33 cellular contexts compared by ENCODE assay signal in genomic region chr11:46181387-46181786, GRCh38.
"Had no signal": no experiment of that assay in that cellular context is flagged by ENCODE, and none has a peak within 500 bp of the region (broad histone marks: within the 10 kb centered on the region; RNA-seq: fewer than 3 reads in every experiment).

No MANE protein-coding gene starts in this region.

- H3K4me3 ChIP-seq: adrenal gland, body of pancreas, breast epithelium had no signal

- H3K9me3 Mint-ChIP-seq: activated CD4-positive, alpha-beta memory T cell treated with anti-CD3 and anti-CD28 coated beads for 36 hours; activated CD4-positive, alpha-beta T cell treated with anti-CD3 and anti-CD28 coated beads, Interleukin-2, amount 10 ng/mL, durations not matched to agents 24 days and 14 days; activated CD8-positive, alpha-beta T cell treated with anti-CD3 and anti-CD28 coated beads for 36 hours; activated naive CD4-positive, alpha-beta T cell treated with anti-CD3 and anti-CD28 coated beads for 36 hours; activated naive CD8-positive, alpha-beta T cell treated with anti-CD3 and anti-CD28 coated beads for 36 hours; activated T-cell treated with anti-CD3 and anti-CD28 coated beads, Interleukin-2, amount 50 U/mL, for 4 hours; activated T-cell treated with anti-CD3 and anti-CD28 coated beads, Interleukin-2, amount 50 U/mL, for 72 hours; activated T-helper 1 cell treated with anti-CD3 and anti-CD28 coated beads, Interleukin-12 subunit alpha, Interleukin-12 subunit beta, Interleukin-2, Interleukin-4 antibody, amounts not matched to agents 30 ng/mL and 10 ng/mL and 1 ng/mL, durations not matched to agents 14 hours and 24 hours and 36 hours had no signal

- ATAC-seq: activated CD8-positive, alpha-beta T cell treated with anti-CD3 and anti-CD28 coated beads for 36 hours; activated naive CD4-positive, alpha-beta T cell treated with anti-CD3 and anti-CD28 coated beads, Interleukin-2, amount 50 U/mL, for 72 hours; activated T-cell treated with anti-CD3 and anti-CD28 coated beads, Interleukin-2, amount 50 U/mL, for 4 hours; activated T-cell treated with anti-CD3 and anti-CD28 coated beads, Interleukin-2, amount 50 U/mL, for 72 hours; activated T-helper 17 cell treated with anti-CD3 and anti-CD28 coated beads, Interleukin-2, amount 50 U/mL, for 72 hours; body of pancreas; T-helper 17 cell had no signal

- FAIRE-seq: astrocyte, TTC549 had no signal

- H3K36me3 ChIP-seq: adrenal gland, brain microvascular endothelial cell, breast epithelium had no signal

- H3K4me1 Mint-ChIP-seq: activated B cell treated with CpG ODN at 0.5 μM for 24 hours; activated CD4-positive, alpha-beta T cell treated with anti-CD3 and anti-CD28 coated beads, Interleukin-2, amount 10 ng/mL, durations not matched to agents 24 days and 14 days; activated naive CD8-positive, alpha-beta T cell treated with anti-CD3 and anti-CD28 coated beads for 36 hours; activated T-helper 17 cell treated with anti-CD3 and anti-CD28 coated beads, Interleukin-2, amount 50 U/mL, for 72 hours had no signal

- H3K27ac Mint-ChIP-seq: activated B cell treated with CpG ODN at 0.5 μM for 24 hours; activated CD4-positive, alpha-beta memory T cell treated with anti-CD3 and anti-CD28 coated beads for 36 hours; activated CD4-positive, alpha-beta T cell treated with anti-CD3 and anti-CD28 coated beads, Interleukin-2, amount 10 ng/mL, durations not matched to agents 24 days and 14 days; activated CD8-positive, alpha-beta T cell treated with anti-CD3 and anti-CD28 coated beads for 36 hours; activated naive CD4-positive, alpha-beta T cell treated with anti-CD3 and anti-CD28 coated beads for 36 hours; activated naive CD8-positive, alpha-beta T cell treated with anti-CD3 and anti-CD28 coated beads for 36 hours; activated T-cell treated with anti-CD3 and anti-CD28 coated beads, Interleukin-2, amount 50 U/mL, for 72 hours; activated T-helper 1 cell treated with anti-CD3 and anti-CD28 coated beads, Interleukin-12 subunit alpha, Interleukin-12 subunit beta, Interleukin-2, Interleukin-4 antibody, amounts not matched to agents 30 ng/mL and 10 ng/mL and 1 ng/mL, durations not matched to agents 14 hours and 24 hours and 36 hours; activated T-helper 17 cell treated with anti-CD3 and anti-CD28 coated beads, Interleukin-2, amount 50 U/mL, for 72 hours; T-helper 17 cell had no signal

- H3K4me1 ChIP-seq: adrenal gland, body of pancreas, breast epithelium had no signal

- H3K27me3 ChIP-seq: adrenal gland, body of pancreas, brain microvascular endothelial cell, breast epithelium had no signal

- DNase-seq: activated B cell treated with CpG ODN at 0.5 μM for 24 hours; activated CD4-positive, alpha-beta memory T cell treated with anti-CD3 and anti-CD28 coated beads for 36 hours; activated CD4-positive, alpha-beta T cell treated with anti-CD3 and anti-CD28 coated beads for 4 hours; activated CD4-positive, alpha-beta T cell treated with anti-CD3 and anti-CD28 coated beads, Interleukin-2, amount 10 ng/mL, durations not matched to agents 24 days and 14 days; activated CD4-positive, alpha-beta T cell treated with anti-CD3 and anti-CD28 coated beads, Interleukin-2, amount 50 U/mL, for 1 hour; activated CD4-positive, alpha-beta T cell treated with anti-CD3 and anti-CD28 coated beads, Interleukin-2, amount 50 U/mL, for 4 hours; activated CD4-positive, CD25-positive, alpha-beta regulatory T cell treated with anti-CD3 and anti-CD28 coated beads, Interleukin-2, amount 50 U/mL, for 72 hours; activated CD8-positive, alpha-beta memory T cell treated with anti-CD3 and anti-CD28 coated beads, Interleukin-2, amount 50 U/mL, for 4 hours; activated CD8-positive, alpha-beta T cell treated with anti-CD3 and anti-CD28 coated beads for 36 hours; activated effector memory CD4-positive, alpha-beta T cell treated with anti-CD3 and anti-CD28 coated beads, Interleukin-2, amount 50 U/mL, for 16 hours; activated gamma-delta T cell treated with Interleukin-2 at 50 U/mL for 16 hours; activated naive CD4-positive, alpha-beta T cell; activated naive CD4-positive, alpha-beta T cell treated with anti-CD3 and anti-CD28 coated beads for 36 hours; activated naive CD4-positive, alpha-beta T cell treated with anti-CD3 and anti-CD28 coated beads, Interleukin-2, amount 50 U/mL, for 16 hours; activated naive CD8-positive, alpha-beta T cell treated with anti-CD3 and anti-CD28 coated beads for 36 hours; activated T-cell treated with anti-CD3 and anti-CD28 coated beads for 4 hours; activated T-cell treated with anti-CD3 and anti-CD28 coated beads, Interleukin-2, amount 50 U/mL, for 1 hour; activated T-cell treated with anti-CD3 and anti-CD28 coated beads, Interleukin-2, amount 50 U/mL, for 4 hours; activated T-cell treated with anti-CD3 and anti-CD28 coated beads, Interleukin-2, amount 50 U/mL, for 72 hours; adrenal gland; amniotic stem cell; aorta; body of pancreas; brain microvascular endothelial cell; central memory CD4-positive, alpha-beta T cell; T-helper 17 cell had no signal

- H3K9me3 ChIP-seq: adrenal gland, body of pancreas, breast epithelium had no signal

- H3K4me3 Mint-ChIP-seq: activated B cell treated with CpG ODN at 0.5 μM for 24 hours; activated CD4-positive, alpha-beta memory T cell treated with anti-CD3 and anti-CD28 coated beads for 36 hours; activated CD4-positive, alpha-beta T cell treated with anti-CD3 and anti-CD28 coated beads, Interleukin-2, amount 10 ng/mL, durations not matched to agents 24 days and 14 days; activated CD8-positive, alpha-beta T cell treated with anti-CD3 and anti-CD28 coated beads for 36 hours; activated naive CD4-positive, alpha-beta T cell treated with anti-CD3 and anti-CD28 coated beads for 36 hours; activated naive CD8-positive, alpha-beta T cell treated with anti-CD3 and anti-CD28 coated beads for 36 hours; activated T-cell treated with anti-CD3 and anti-CD28 coated beads, Interleukin-2, amount 50 U/mL, for 4 hours; activated T-cell treated with anti-CD3 and anti-CD28 coated beads, Interleukin-2, amount 50 U/mL, for 72 hours; activated T-helper 1 cell treated with anti-CD3 and anti-CD28 coated beads, Interleukin-12 subunit alpha, Interleukin-12 subunit beta, Interleukin-2, Interleukin-4 antibody, amounts not matched to agents 30 ng/mL and 10 ng/mL and 1 ng/mL, durations not matched to agents 14 hours and 24 hours and 36 hours; activated T-helper 17 cell treated with anti-CD3 and anti-CD28 coated beads, Interleukin-2, amount 50 U/mL, for 72 hours; T-helper 17 cell had no signal

- H3K36me3 Mint-ChIP-seq: activated naive CD8-positive, alpha-beta T cell treated with anti-CD3 and anti-CD28 coated beads for 36 hours had no signal

- H3K27ac ChIP-seq: adrenal gland, body of pancreas, brain microvascular endothelial cell, breast epithelium, VCaP had no signal
